In the genomic region with DNA sequence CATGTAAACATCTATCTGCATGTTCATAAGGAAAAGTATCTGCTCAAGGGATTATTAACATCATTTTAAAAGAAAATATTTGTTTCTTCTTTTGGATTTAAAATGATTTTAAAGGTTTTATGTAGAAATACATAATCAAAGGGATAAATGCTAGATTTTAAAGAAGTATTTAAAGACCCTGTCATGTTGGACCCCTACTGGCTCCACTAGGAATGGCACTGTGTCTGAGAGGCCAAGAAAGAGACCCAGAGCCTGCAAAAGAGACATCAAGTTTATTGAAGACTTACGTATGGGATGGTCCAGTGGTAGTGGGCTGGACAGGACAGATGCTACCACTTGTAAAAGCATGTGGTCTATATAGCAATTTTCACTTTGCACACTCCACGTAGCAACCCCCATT, we compare ENCODE assay signal across 10 cellular contexts.
DNase-seq lines count a peak whose midpoint lies in the region; ATAC-seq and TF ChIP-seq lines count a peak whose summit lies in the region.
"Had no signal": no experiment of that assay in that cellular context is flagged by ENCODE, and none has a peak within 500 bp of the region (broad histone marks: within the 10 kb centered on the region; RNA-seq: fewer than 3 reads in every experiment).

No MANE protein-coding gene starts in this region.

- no peaks in the 10 kb centered on the region for H3F3A ChIP-seq in Loucy (ENCODE audit: low read depth)

- no peaks in the 10 kb centered on the region for H3K79me2 ChIP-seq in Loucy (ENCODE audit: insufficient read depth, low read length)

- intact Hi-C loops in psoas muscle (cut with DNase I) = no loop called here

- H2AFZ ChIP-seq in Loucy (ENCODE audit: low read length) = no peak overlapping the region

- DNase-seq in GM13977 (ENCODE audit: low spot score) = no peak
- peak; percentile 31 for DNase-seq in dedifferentiated amniotic fluid mesenchymal stem cell (ENCODE audit: extremely low spot score)
- no peak for DNase-seq in psoas muscle
- no peak for DNase-seq in stimulated activated CD8-positive, alpha-beta memory T cell treated with anti-CD3 and anti-CD28 coated beads, Interleukin-4, amount 100 ng/mL, for 48 hours
- no peak for DNase-seq in stimulated activated CD4-positive, alpha-beta T cell treated with anti-CD3 and anti-CD28 coated beads, Interleukin-2, amount 100 ng/mL, for 48 hours
- DNase-seq: activated T-cell treated with anti-CD3 and anti-CD28 coated beads, Interleukin-2, amount 50 U/mL, for 72 hours had no signal

- H3K9me3 ChIP-seq in Loucy (ENCODE audit: insufficient read depth, low read depth, low read length) = no peaks in the 10 kb centered on the region
- no peaks in the 10 kb centered on the region for H3K9me3 ChIP-seq in psoas muscle
- H3K9me3 ChIP-seq: neutrophil had no signal

- no peaks in the 10 kb centered on the region for H3K27me3 ChIP-seq in Loucy (ENCODE audit: insufficient read depth, low read length, poor library complexity, severe bottlenecking)
- H3K27me3 ChIP-seq in psoas muscle (ENCODE audit: insufficient read depth in 3 of 3, low read length in 2 of 3) = no peaks in the 10 kb centered on the region
- H3K27me3 ChIP-seq: neutrophil had no signal

- no peak overlapping the region for H3K4me2 ChIP-seq in Loucy (ENCODE audit: low read depth, low read length, poor library complexity, severe bottlenecking)

- H3K4me1 ChIP-seq in Loucy (ENCODE audit: insufficient read depth, low read length, poor library complexity, severe bottlenecking) (peaks cover 7% of the 10 kb centered on the region), psoas muscle (no peaks in the 10 kb centered on the region)

- no peaks in the 10 kb centered on the region for H3K36me3 ChIP-seq in Loucy (ENCODE audit: insufficient read depth, low read length)
- no peaks in the 10 kb centered on the region for H3K36me3 ChIP-seq in psoas muscle (ENCODE audit: insufficient read depth in 1 of 2, low read depth in 1 of 2)
- H3K36me3 ChIP-seq: neutrophil had no signal

- WGBS in psoas muscle, 3 donors = 90 to 98% (median 91%) methylated on average over 2 of the region's 2 CpGs

- no peak for ATAC-seq in psoas muscle
- ATAC-seq in GM21515 (IDR thresholded peaks at IDR 0.05; ENCODE audit: unreplicated experiment) = no peak
- ATAC-seq: activated T-cell treated with anti-CD3 and anti-CD28 coated beads, Interleukin-2, amount 50 U/mL, for 72 hours; esophagus mucosa had no signal

- H4K20me1 ChIP-seq in Loucy (ENCODE audit: insufficient read depth, low read length, poor library complexity, severe bottlenecking) = no peaks in the 10 kb centered on the region

- no peak overlapping the region for H3K9ac ChIP-seq in Loucy (ENCODE audit: low read depth, low read length, poor library complexity, severe bottlenecking)

- no peaks in the 10 kb centered on the region for H3K9me2 ChIP-seq in Loucy (replicated peaks; ENCODE audit: low read depth, low read length)

- in situ Hi-C loops in GM13977 (cut with MboI; ENCODE audit: low pct_unique_long_range_greater_than_20kb, low sequenced_read_pairs, unreplicated experiment) = no loop called here

- H3K27ac ChIP-seq in psoas muscle = no peak overlapping the region
- H3K27ac ChIP-seq: neutrophil had no signal

- TF ChIP-seq CTCF in GM13977 (IDR thresholded peaks at IDR 0.05; ENCODE audit: extremely low read depth, insufficient read depth, missing control alignments) (peak; percentile 18), Loucy (conservative IDR thresholded peaks at IDR 0.05; ENCODE audit: low read length) (peak; percentile 75), psoas muscle (IDR thresholded peaks at IDR 0.05) (peak; percentile 14)

- H3K4me3 ChIP-seq in Loucy (ENCODE audit: low read length, poor library complexity, severe bottlenecking) = no peak overlapping the region
- no peak overlapping the region for H3K4me3 ChIP-seq in psoas muscle

Comparison
In these comparisons a context has a peak if more than half of its experiments do, and no peak if none do; other contexts are left out.
1. CTCF ChIP-seq: peak in every context shown above with its lines; median percentile 75 in Loucy; 18 in GM13977; 14 in psoas muscle.